ENCODE assay signal across 31 cellular contexts in genomic region chr5:124847907-124848306, GRCh38.
DNase-seq lines count a peak whose midpoint lies in the region; ATAC-seq and TF ChIP-seq lines count a peak whose summit lies in the region.
"Had no signal": no experiment of that assay in that cellular context is flagged by ENCODE, and none has a peak within 500 bp of the region (broad histone marks: within the 10 kb centered on the region; RNA-seq: fewer than 3 reads in every experiment).

No MANE protein-coding gene starts in this region.

- TF ChIP-seq CTCF in glutamatergic neuron (IDR thresholded peaks at IDR 0.05; ENCODE audit: partially characterized antibody, unreplicated experiment) (no peak), upper lobe of left lung (IDR thresholded peaks at IDR 0.05) (no peak)

- peaks cover 21% of the 10 kb centered on the region for H3K4me1 Mint-ChIP-seq in glutamatergic neuron (ENCODE audit: low read depth, unreplicated experiment)
- H3K4me1 Mint-ChIP-seq: activated naive CD4-positive, alpha-beta T cell treated with anti-CD3 and anti-CD28 coated beads, Interleukin-2, amount 10 ng/mL, durations not matched to agents 7 days and 5 days; T-helper 17 cell had no signal

- H3K9me3 Mint-ChIP-seq in glutamatergic neuron (ENCODE audit: unreplicated experiment) = peaks cover under 1% of the 10 kb centered on the region

- ATAC-seq in Right ventricle myocardium superior (ENCODE audit: poor library complexity) = no peak
- ATAC-seq in upper lobe of left lung (ENCODE audit: low FRiP score in 2 of 2) = no peak
- ATAC-seq: gastroesophageal sphincter; left lobe of liver; SK-N-SH treated with all-trans-retinoic acid at 6 μM for 48 hours; stimulated activated memory B cell treated with anti-CD40 and anti-IgM and Interleukin-4, amounts not matched to agents 10 μg/mL and 1 μg/mL and 100 μg/mL, for 72 hours; T-helper 17 cell; upper lobe of right lung had no signal

- TF ChIP-seq POLR2A in upper lobe of left lung (IDR thresholded peaks at IDR 0.05) = no peak

- intact Hi-C loops in Right ventricle myocardium superior (cut with DNase I) = no loop called here

- H3K4me1 ChIP-seq in upper lobe of left lung = peaks cover 0 to 2% (median under 1%) of the 10 kb centered on the region in 4 donors
- H3K4me1 ChIP-seq: breast epithelium, gastroesophageal sphincter, prostate gland had no signal

- peaks cover under 1% of the 10 kb centered on the region for H3K27me3 Mint-ChIP-seq in glutamatergic neuron (ENCODE audit: unreplicated experiment)
- H3K27me3 Mint-ChIP-seq: activated CD4-positive, alpha-beta memory T cell treated with anti-CD3 and anti-CD28 coated beads for 36 hours; activated naive CD4-positive, alpha-beta T cell treated with anti-CD3 and anti-CD28 coated beads, Interleukin-2, amount 10 ng/mL, durations not matched to agents 7 days and 5 days; stimulated activated memory B cell treated with anti-CD40 and anti-IgM and Interleukin-4, amounts not matched to agents 10 μg/mL and 1 μg/mL and 100 μg/mL, for 72 hours; T-helper 17 cell had no signal

- H3K36me3 Mint-ChIP-seq in glutamatergic neuron (ENCODE audit: unreplicated experiment) = peaks cover under 1% of the 10 kb centered on the region
- H3K36me3 Mint-ChIP-seq: activated CD4-positive, alpha-beta memory T cell treated with anti-CD3 and anti-CD28 coated beads for 36 hours; activated naive CD4-positive, alpha-beta T cell treated with anti-CD3 and anti-CD28 coated beads, Interleukin-2, amount 10 ng/mL, durations not matched to agents 7 days and 5 days; CD14-positive monocyte; stimulated activated memory B cell treated with anti-CD40 and anti-IgM and Interleukin-4, amounts not matched to agents 10 μg/mL and 1 μg/mL and 100 μg/mL, for 72 hours had no signal

- 77 to 82% methylated on average over 3 of the region's 3 CpGs for WGBS in upper lobe of left lung, 2 donors

- no peak overlapping the region for H3K4me3 ChIP-seq in upper lobe of left lung
- H3K4me3 ChIP-seq: breast epithelium, gastroesophageal sphincter, prostate gland, upper lobe of right lung had no signal

- no peak for TF ChIP-seq EP300 in upper lobe of left lung (IDR thresholded peaks at IDR 0.05)

- H3K27ac Mint-ChIP-seq in glutamatergic neuron (ENCODE audit: unreplicated experiment) = no peak overlapping the region
- H3K27ac Mint-ChIP-seq: activated CD4-positive, alpha-beta memory T cell treated with anti-CD3 and anti-CD28 coated beads for 36 hours; activated naive CD4-positive, alpha-beta T cell treated with anti-CD3 and anti-CD28 coated beads, Interleukin-2, amount 10 ng/mL, durations not matched to agents 7 days and 5 days; activated T-helper 1 cell treated with anti-CD3 and anti-CD28 coated beads, Interleukin-12 subunit alpha, Interleukin-12 subunit beta, Interleukin-2, Interleukin-4 antibody, amounts not matched to agents 30 ng/mL and 10 ng/mL and 1 ng/mL, durations not matched to agents 14 hours and 24 hours and 36 hours; CD14-positive monocyte; immature natural killer cell; T-helper 17 cell had no signal

- no peaks in the 10 kb centered on the region for H3K9me3 ChIP-seq in upper lobe of left lung
- H3K9me3 ChIP-seq: breast epithelium, gastroesophageal sphincter, prostate gland, upper lobe of right lung had no signal

- H3K4me3 Mint-ChIP-seq in glutamatergic neuron (ENCODE audit: unreplicated experiment) = peak overlapping the region; percentile 34
- H3K4me3 Mint-ChIP-seq: activated CD4-positive, alpha-beta memory T cell treated with anti-CD3 and anti-CD28 coated beads for 36 hours; activated naive CD4-positive, alpha-beta T cell treated with anti-CD3 and anti-CD28 coated beads, Interleukin-2, amount 10 ng/mL, durations not matched to agents 7 days and 5 days; activated T-helper 1 cell treated with anti-CD3 and anti-CD28 coated beads, Interleukin-12 subunit alpha, Interleukin-12 subunit beta, Interleukin-2, Interleukin-4 antibody, amounts not matched to agents 30 ng/mL and 10 ng/mL and 1 ng/mL, durations not matched to agents 14 hours and 24 hours and 36 hours; CD14-positive monocyte; immature natural killer cell; stimulated activated memory B cell treated with anti-CD40 and anti-IgM and Interleukin-4, amounts not matched to agents 10 μg/mL and 1 μg/mL and 100 μg/mL, for 72 hours; T-helper 17 cell had no signal

- no peaks in the 10 kb centered on the region for H3K27me3 ChIP-seq in upper lobe of left lung
- H3K27me3 ChIP-seq: breast epithelium, gastroesophageal sphincter, upper lobe of right lung had no signal

- H3K36me3 ChIP-seq in upper lobe of left lung = no peaks in the 10 kb centered on the region
- H3K36me3 ChIP-seq: breast epithelium, gastroesophageal sphincter, prostate gland, upper lobe of right lung had no signal

- DNase-seq in NCI-H1105 (lab: John Stamatoyannopoulos, UW) (peak; percentile 77), NCI-H146 treated with DMSO at 0.1 percent for 48 hours (lab: John Stamatoyannopoulos, UW; ENCODE audit: unreplicated experiment) (peak; percentile 20), NCI-H345 (lab: John Stamatoyannopoulos, UW) (peak; percentile 77), glutamatergic neuron (no peak), Right ventricle myocardium superior (no peak), HCEC 1CT (no peak), upper lobe of left lung (no peak)
- DNase-seq: activated CD4-positive, alpha-beta memory T cell treated with anti-CD3 and anti-CD28 coated beads for 36 hours; activated CD4-positive, CD25-positive, alpha-beta regulatory T cell treated with anti-CD3 and anti-CD28 coated beads, Interleukin-2, amount 50 U/mL, for 72 hours; activated CD8-positive, alpha-beta memory T cell treated with anti-CD3 and anti-CD28 coated beads, Interleukin-2, amount 50 U/mL, for 4 hours; activated naive CD4-positive, alpha-beta T cell treated with anti-CD3 and anti-CD28 coated beads, Interleukin-2, amount 10 ng/mL, durations not matched to agents 7 days and 5 days; amniotic stem cell; GOT3; hypothalamus; immature natural killer cell; IMR-90; mesenchymal stem cell; NCI-H1048; NCI-H526; stimulated activated CD4-positive, alpha-beta T cell treated with anti-CD3 and anti-CD28 coated beads, Interleukin-4, amount 100 ng/mL, for 4 hours; substantia nigra; T-helper 17 cell; upper lobe of right lung had no signal

- H3K27ac ChIP-seq in upper lobe of left lung = no peak overlapping the region
- H3K27ac ChIP-seq: breast epithelium, gastroesophageal sphincter, prostate gland, upper lobe of right lung had no signal

Comparison
In these comparisons a context has a peak if more than half of its experiments do, and no peak if none do; other contexts are left out.
1. DNase-seq: peak in NCI-H1105 (single experiment), NCI-H146 treated with DMSO at 0.1 percent for 48 hours (single experiment) and NCI-H345 (single experiment); none in glutamatergic neuron (single experiment), Right ventricle myocardium superior (single experiment), HCEC 1CT (single experiment) and upper lobe of left lung (0 of 2).